ENCODE assay signal across 14 cellular contexts in genomic region chr5:131647078-131647769, GRCh38. TPM values are rescaled to one million over a fixed set of nuclear protein-coding genes. Genes with fewer than 3 reads are reported as not detected.
DNase-seq lines count a peak whose midpoint lies in the region; ATAC-seq, FAIRE-seq and TF ChIP-seq lines count a peak whose summit lies in the region.
"Had no signal": no experiment of that assay in that cellular context is flagged by ENCODE, and none has a peak within 500 bp of the region (broad histone marks: within the 10 kb centered on the region; RNA-seq: fewer than 3 reads in every experiment).

No MANE protein-coding gene starts in this region.

- no peaks in the 10 kb centered on the region for H3K27me3 ChIP-seq in ascending aorta
- no peaks in the 10 kb centered on the region for H3K27me3 ChIP-seq in CD4-positive, alpha-beta memory T cell (ENCODE audit: insufficient read depth, low read length)
- H3K27me3 ChIP-seq: left lung, upper lobe of right lung had no signal

- H3K4me1 ChIP-seq in ascending aorta = no peaks in the 10 kb centered on the region
- H3K4me1 ChIP-seq in CD4-positive, alpha-beta memory T cell (ENCODE audit: insufficient read depth, low read length) = no peaks in the 10 kb centered on the region
- H3K4me1 ChIP-seq: left lung, psoas muscle, upper lobe of right lung had no signal

- peaks cover 53 to 55% of the 10 kb centered on the region in 2 donors for H3K36me3 Mint-ChIP-seq in CD4-positive, alpha-beta memory T cell

- peaks cover 16 to 60% of the 10 kb centered on the region in 2 donors for H3K36me3 ChIP-seq in ascending aorta
- peaks cover 24% of the 10 kb centered on the region for H3K36me3 ChIP-seq in CD4-positive, alpha-beta memory T cell (ENCODE audit: insufficient read depth, low read length)

- in situ Hi-C loops in ACHN (cut with HindIII; ENCODE audit: low pct_ligation_motif_present, low pct_unique_long_range_greater_than_20kb, low sequenced_read_pairs) = no loop called here

- DNase-seq in GM12891 (ENCODE audit: insufficient read length, low spot score) = no peak
- peak; percentile 66 for DNase-seq in NOMO-1 treated with DMSO at 0.1 percent for 48 hours (lab: John Stamatoyannopoulos, UW; ENCODE audit: unreplicated experiment)
- no peak for DNase-seq in ascending aorta (ENCODE audit: low spot score in 2 of 2)
- no peak for DNase-seq in ACHN
- no peak for DNase-seq in T1000 (lab: John Stamatoyannopoulos, UW)
- DNase-seq in CD4-positive, alpha-beta memory T cell = no peak
- DNase-seq: KBM-7, left lung, NCI-H526, psoas muscle, T-helper 17 cell, upper lobe of right lung had no signal

- H3K4me3 Mint-ChIP-seq in CD4-positive, alpha-beta memory T cell = no peak overlapping the region
- H3K4me3 Mint-ChIP-seq: T-helper 17 cell had no signal

- H3K9me3 Mint-ChIP-seq in CD4-positive, alpha-beta memory T cell = no peaks in the 10 kb centered on the region

- intact Hi-C loops in ascending aorta (cut with DNase I) = no loop called here
- intact Hi-C loops in CD4-positive, alpha-beta memory T cell (cut with micrococcal nuclease) = no loop called here

- FAIRE-seq in GM12891 (lab: Jason Lieb, UNC) = peak; percentile 82

- H3K27ac ChIP-seq in ascending aorta = no peak overlapping the region
- no peak overlapping the region for H3K27ac ChIP-seq in CD4-positive, alpha-beta memory T cell (ENCODE audit: low read depth, low read length)
- H3K27ac ChIP-seq: left lung, psoas muscle, upper lobe of right lung had no signal

- no peak overlapping the region for H3K4me3 ChIP-seq in ascending aorta
- H3K4me3 ChIP-seq in CD4-positive, alpha-beta memory T cell (ENCODE audit: low read length in 2 of 2) = no peak overlapping the region
- H3K4me3 ChIP-seq: left lung, psoas muscle, upper lobe of right lung had no signal

- POLR2A ChIA-PET in CD4-positive, alpha-beta memory T cell (lab: Charles Lee; ENCODE audit: partially characterized antibody) = no interaction called here

- no peak for TF ChIP-seq POLR2A in GM12891 (IDR thresholded peaks at IDR 0.05; ENCODE audit: low read depth, low read length)

- CTCF ChIA-PET in CD4-positive, alpha-beta memory T cell (lab: Charles Lee; ENCODE audit: partially characterized antibody) = interaction anchor here (0.8 to 0.9 kb wide), 2 partner anchors 58 to 361 kb away, joined by 3 to 4 read pairs; no protein-coding TSS in a partner anchor

- H3K27me3 Mint-ChIP-seq in CD4-positive, alpha-beta memory T cell = no peaks in the 10 kb centered on the region
- H3K27me3 Mint-ChIP-seq: T-helper 17 cell had no signal

- no peak overlapping the region for H3K27ac Mint-ChIP-seq in CD4-positive, alpha-beta memory T cell
- H3K27ac Mint-ChIP-seq: T-helper 17 cell had no signal

- peaks cover 0 to 4% (median 0%) of the 10 kb centered on the region in 4 donors for H3K4me1 Mint-ChIP-seq in CD4-positive, alpha-beta memory T cell

- TF ChIP-seq CTCF in ascending aorta (IDR thresholded peaks at IDR 0.05) = no peak

- ATAC-seq in GM19467 (IDR thresholded peaks at IDR 0.05; ENCODE audit: unreplicated experiment) (peak; percentile 71), HG03025 (IDR thresholded peaks at IDR 0.05; ENCODE audit: low FRiP score, unreplicated experiment) (peak; percentile 71)
- ATAC-seq: left lung, psoas muscle, T-helper 17 cell, upper lobe of right lung had no signal

- no peaks in the 10 kb centered on the region for H3K9me3 ChIP-seq in ascending aorta
- H3K9me3 ChIP-seq in CD4-positive, alpha-beta memory T cell (ENCODE audit: control insufficient read depth in 1 of 2, low read length in 2 of 2) = no peaks in the 10 kb centered on the region
- H3K9me3 ChIP-seq: left lung, psoas muscle, upper lobe of right lung had no signal

TF ChIP-seq in GM12891, 5 proteins besides CTCF, POLR2A, EP300 and RAD21:
- TF ChIP-seq TAF1 (IDR thresholded peaks at IDR 0.05; ENCODE audit: low read depth, low read length) (no peak), SPI1 (IDR thresholded peaks at IDR 0.05; ENCODE audit: low read depth, low read length) (peak; percentile 83)
TF ChIP-seq in GM12891: peak in this region for 1.

RNA-seq across cellular contexts. Expression of gene RAPGEF6, which starts 12.2 kb away (rescaled TPM):
- polyA plus RNA-seq in GM12891 (2012; ENCODE audit: low read depth, missing spikeins) = 5.3 TPM
- 22.9 TPM for total RNA-seq in ascending aorta
- total RNA-seq in CD4-positive, alpha-beta memory T cell = 100 to 1,000 TPM; 114 to 121 TPM
- polyA plus RNA-seq in CD4-positive, alpha-beta memory T cell = 10 to 100 TPM; 18.0 to 31.8 TPM
